Comparison of ENCODE assay signal across 16 cellular contexts in the genomic region with DNA sequence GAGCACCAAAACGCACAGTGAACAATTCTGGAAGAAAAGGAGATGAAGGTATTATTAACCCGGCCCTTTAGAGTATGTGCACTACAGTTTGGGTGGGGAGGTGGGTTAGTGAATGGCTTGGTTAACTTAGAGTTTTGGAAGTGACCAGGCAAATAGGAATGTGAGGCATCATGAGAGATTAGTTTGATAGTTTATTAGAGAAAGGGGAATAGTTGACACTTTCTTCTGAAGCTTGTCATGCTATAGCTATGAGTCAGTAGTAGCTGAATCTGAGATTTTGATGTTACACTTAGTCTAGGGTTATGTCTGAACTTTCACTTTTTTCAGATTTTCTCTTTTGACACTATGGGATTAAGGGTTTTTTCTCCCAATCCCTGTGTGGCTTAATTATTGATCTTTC.
DNase-seq lines count a peak whose midpoint lies in the region; ATAC-seq, FAIRE-seq and TF ChIP-seq lines count a peak whose summit lies in the region.
"Had no signal": no experiment of that assay in that cellular context is flagged by ENCODE, and none has a peak within 500 bp of the region (broad histone marks: within the 10 kb centered on the region; RNA-seq: fewer than 3 reads in every experiment).

No MANE protein-coding gene starts in this region.

- H3K27me3 ChIP-seq in RWPE2 (ENCODE audit: insufficient read depth, poor library complexity, severe bottlenecking) (no peaks in the 10 kb centered on the region), fibroblast of lung (ENCODE audit: control insufficient read depth, insufficient read depth, low read length) (no peaks in the 10 kb centered on the region), prostate gland (replicated peaks; ENCODE audit: insufficient read depth) (no peaks in the 10 kb centered on the region), dorsolateral prefrontal cortex (no peaks in the 10 kb centered on the region)
- H3K27me3 ChIP-seq: BLaER1 had no signal

- DNase-seq in ELR (ENCODE audit: low read depth) (peak; percentile 46), RWPE2 (ENCODE audit: low spot score) (no peak), fibroblast of lung (ENCODE audit: low read depth in 2 of 2) (peak; percentile 77 to 90), urothelium cell line (ENCODE audit: low spot score) (peak; percentile 28), prostate gland (ENCODE audit: low spot score) (no peak), dorsolateral prefrontal cortex (no peak)
- no peak for DNase-seq in effector memory CD8-positive, alpha-beta T cell
- DNase-seq: CD8-positive, alpha-beta memory T cell; H9; NCI-H1048; NCI-H345; NCI-H526 treated with DMSO at 0.1 percent for 48 hours; PC-3; SK-N-SH had no signal

- peak; percentile 77; the same call in 2 of the 3 replicates for ATAC-seq in RWPE2 (ENCODE audit: low read depth)
- no peak for ATAC-seq in effector memory CD8-positive, alpha-beta T cell (replicated peaks)
- ATAC-seq: K562, PC-3 had no signal

- no peaks in the 10 kb centered on the region for H3K27me3 Mint-ChIP-seq in effector memory CD8-positive, alpha-beta T cell
- H3K27me3 Mint-ChIP-seq: CD8-positive, alpha-beta memory T cell had no signal

- no peak overlapping the region for H3K4me2 ChIP-seq in fibroblast of lung (ENCODE audit: extremely low read depth, insufficient read depth, low read length)
- H3K4me2 ChIP-seq: BLaER1, SK-N-SH had no signal

- intact Hi-C loops in prostate gland (cut with DNase I) (no loop called here), dorsolateral prefrontal cortex (cut with DNase I) (no loop called here)

- peak; percentile 85 for FAIRE-seq in urothelium cell line (lab: Jason Lieb, UNC)
- FAIRE-seq: K562 had no signal

- no peak overlapping the region for H3K9ac ChIP-seq in fibroblast of lung (ENCODE audit: insufficient read depth, low read length)
- H3K9ac ChIP-seq: BLaER1, SK-N-SH had no signal

- H3K36me3 ChIP-seq in RWPE2 (ENCODE audit: low read depth) (no peaks in the 10 kb centered on the region), fibroblast of lung (ENCODE audit: control insufficient read depth, insufficient read depth, low read length) (no peaks in the 10 kb centered on the region), prostate gland (no peaks in the 10 kb centered on the region)
- H3K36me3 ChIP-seq: BLaER1 had no signal

- no peak overlapping the region for H3K27ac ChIP-seq in RWPE2 (ENCODE audit: poor library complexity, severe bottlenecking)
- H3K27ac ChIP-seq in fibroblast of lung (ENCODE audit: insufficient read depth, low read length), result no peak overlapping the region
- H3K27ac ChIP-seq in prostate gland, result no peak overlapping the region
- H3K27ac ChIP-seq in dorsolateral prefrontal cortex, result no peak overlapping the region
- H3K27ac ChIP-seq: BLaER1 had no signal

- no peaks in the 10 kb centered on the region for H3K4me1 Mint-ChIP-seq in effector memory CD8-positive, alpha-beta T cell (ENCODE audit: low read depth in 2 of 2)
- H3K4me1 Mint-ChIP-seq: CD8-positive, alpha-beta memory T cell; H9 had no signal

- H3K4me1 ChIP-seq in RWPE2 (ENCODE audit: insufficient read depth, poor library complexity, severe bottlenecking), result no peaks in the 10 kb centered on the region
- H3K4me1 ChIP-seq in fibroblast of lung (ENCODE audit: control insufficient read depth, extremely low read depth, insufficient read depth, low read length), result no peaks in the 10 kb centered on the region
- H3K4me1 ChIP-seq in prostate gland (replicated peaks), result no peaks in the 10 kb centered on the region
- H3K4me1 ChIP-seq: BLaER1 had no signal

- H4K20me1 ChIP-seq in fibroblast of lung (ENCODE audit: control insufficient read depth, extremely low read depth, insufficient read depth, low read length), result no peaks in the 10 kb centered on the region
- H4K20me1 ChIP-seq: BLaER1 had no signal

- H3K9me3 ChIP-seq in RWPE2 (ENCODE audit: severe bottlenecking), result peaks cover 2% of the 10 kb centered on the region
- no peaks in the 10 kb centered on the region for H3K9me3 ChIP-seq in fibroblast of lung (ENCODE audit: control insufficient read depth, insufficient read depth, low read depth, low read length)
- no peaks in the 10 kb centered on the region for H3K9me3 ChIP-seq in prostate gland
- H3K9me3 ChIP-seq: BLaER1, SK-N-SH had no signal

- no peak overlapping the region for H3K27ac Mint-ChIP-seq in effector memory CD8-positive, alpha-beta T cell
- H3K27ac Mint-ChIP-seq: CD8-positive, alpha-beta memory T cell; H9 had no signal

- no peak overlapping the region for H3K4me3 ChIP-seq in RWPE2 (ENCODE audit: severe bottlenecking)
- no peak overlapping the region for H3K4me3 ChIP-seq in fibroblast of lung (replicated peaks in 1 of 4; ENCODE audit: control extremely low read depth in 1 of 4, insufficient read depth in 1 of 4, low read depth in 3 of 4, low read length in 4 of 4)
- no peak overlapping the region for H3K4me3 ChIP-seq in prostate gland
- no peak overlapping the region for H3K4me3 ChIP-seq in dorsolateral prefrontal cortex
- H3K4me3 ChIP-seq: BLaER1, K562 had no signal

- 48% methylated on average over 2 of the region's 2 CpGs for WGBS in prostate gland

- no peak for TF ChIP-seq CTCF in RWPE2 (IDR thresholded peaks at IDR 0.05; ENCODE audit: poor library complexity, severe bottlenecking)
- no peak for TF ChIP-seq CTCF in fibroblast of lung (conservative IDR thresholded peaks at IDR 0.05 in 1 of 2, IDR thresholded peaks at IDR 0.05 in 1 of 2; ENCODE audit: low read depth in 1 of 2, low read length in 2 of 2)
- TF ChIP-seq CTCF in prostate gland (IDR thresholded peaks at IDR 0.05), result no peak
- TF ChIP-seq CTCF in dorsolateral prefrontal cortex (IDR thresholded peaks at IDR 0.05 in 54 of 56, conservative IDR thresholded peaks at IDR 0.05 in 2 of 56; ENCODE audit: low read depth in 1 of 56, partially characterized antibody in 56 of 56), result no peak

- no peak overlapping the region for H2AFZ ChIP-seq in fibroblast of lung (ENCODE audit: low read length)

- no peaks in the 10 kb centered on the region for H3K36me3 Mint-ChIP-seq in effector memory CD8-positive, alpha-beta T cell (ENCODE audit: insufficient read depth)
- H3K36me3 Mint-ChIP-seq: CD8-positive, alpha-beta memory T cell had no signal

- H3K9me3 Mint-ChIP-seq in effector memory CD8-positive, alpha-beta T cell, result peaks cover under 1 to 2% of the 10 kb centered on the region in 2 donors

- no peak overlapping the region for H3K4me3 Mint-ChIP-seq in effector memory CD8-positive, alpha-beta T cell
- H3K4me3 Mint-ChIP-seq: CD8-positive, alpha-beta memory T cell; H9 had no signal

- TF ChIP-seq POLR2A in prostate gland (IDR thresholded peaks at IDR 0.05), result no peak

- H3K79me2 ChIP-seq in fibroblast of lung (ENCODE audit: control insufficient read depth, insufficient read depth, low read length), result no peaks in the 10 kb centered on the region

Comparison
In these comparisons a context has a peak if more than half of its experiments do, and no peak if none do; other contexts are left out.
1. DNase-seq: peak in ELR (single experiment), fibroblast of lung (2 of 2) and urothelium cell line (single experiment); none in RWPE2 (single experiment), prostate gland (single experiment), dorsolateral prefrontal cortex (0 of 10) and effector memory CD8-positive, alpha-beta T cell (0 of 3).